1 cellular context compared by ENCODE assay signal in genomic region chr12:26798013-26798412, GRCh38.
TF ChIP-seq lines count a peak whose summit lies in the region.

No MANE protein-coding gene starts in this region.

TF ChIP-seq in WTC11, 78 proteins besides CTCF, POLR2A, EP300 and RAD21 (continued from another document):
- TF ChIP-seq E2F4 (CRISPR knock-in tag; IDR thresholded peaks at IDR 0.05; ENCODE audit: borderline replicate concordance, low read depth) (no peak), SMAD3 (CRISPR knock-in tag; IDR thresholded peaks at IDR 0.05; ENCODE audit: borderline replicate concordance) (no peak), MAX (CRISPR knock-in tag; IDR thresholded peaks at IDR 0.05) (no peak), CREM (CRISPR knock-in tag; IDR thresholded peaks at IDR 0.05) (no peak), HMGA2 (CRISPR knock-in tag; IDR thresholded peaks at IDR 0.05) (no peak), ZNF219 (CRISPR knock-in tag; IDR thresholded peaks at IDR 0.05; ENCODE audit: borderline replicate concordance) (no peak)
